Comparison of ENCODE assay signal across 8 cellular contexts in genomic region chr1:207822124-207822601, GRCh38.
A peak's percentile ranks its signal among the peaks of the same experiment; 100 is the strongest.
DNase-seq lines count a peak whose midpoint lies in the region; ATAC-seq and TF ChIP-seq lines count a peak whose summit lies in the region.

No MANE protein-coding gene starts in this region.

- POLR2A ChIA-PET in MCF 10A (lab: Yijun Ruan, JAX): interaction anchor here (0.6 to 11.5 kb wide), 18 partner anchors 8 to 422 kb away, joined by 3 to 372 read pairs (median 16); partner anchors contain the start of genes CD46 and PLXNA2
- POLR2A ChIA-PET in PC-3 (lab: Charles Lee; ENCODE audit: unreplicated experiment): no interaction called here

- H3K9me2 ChIP-seq in PC-3 (replicated peaks; ENCODE audit: low read length): no peaks in the 10 kb centered on the region

- H3K36me3 ChIP-seq in mammary epithelial cell (ENCODE audit: insufficient read depth, low read length) (peaks cover 4% of the 10 kb centered on the region), PC-3 (ENCODE audit: low read depth, low read length) (peaks cover under 1% of the 10 kb centered on the region; the same call in 1 of the 2 replicates)

- no peaks in the 10 kb centered on the region for H3K9me3 Mint-ChIP-seq in MCF 10A (ENCODE audit: unreplicated experiment)

- peak overlapping the region; percentile 80 for H3K4me3 Mint-ChIP-seq in MCF 10A (ENCODE audit: unreplicated experiment)

- TF ChIP-seq CTCF in MCF 10A (IDR thresholded peaks at IDR 0.05; ENCODE audit: unreplicated experiment) (no peak), mammary epithelial cell (conservative IDR thresholded peaks at IDR 0.05 in 1 of 2, IDR thresholded peaks at IDR 0.05 in 1 of 2; ENCODE audit: extremely low read depth in 1 of 2, insufficient read depth in 1 of 2, low read depth in 1 of 2, low read length in 2 of 2) (no peak), PC-3 (conservative IDR thresholded peaks at IDR 0.05; ENCODE audit: low read depth, low read length) (no peak)

- peaks cover 22% of the 10 kb centered on the region for H3K4me1 ChIP-seq in mammary epithelial cell (ENCODE audit: insufficient read depth, low read length)
- peaks cover 44% of the 10 kb centered on the region for H3K4me1 ChIP-seq in PC-3 (ENCODE audit: insufficient read depth, low read length)

- H3K9ac ChIP-seq in mammary epithelial cell (ENCODE audit: insufficient read depth, low read length) (no peak overlapping the region), PC-3 (ENCODE audit: low read length) (no peak overlapping the region)

- no peaks in the 10 kb centered on the region for H3K9me3 ChIP-seq in mammary epithelial cell (replicated peaks; ENCODE audit: insufficient read depth, low read length)
- no peaks in the 10 kb centered on the region for H3K9me3 ChIP-seq in PC-3 (ENCODE audit: low read length)

- in situ Hi-C loops in mammary epithelial cell (cut with MboI; ENCODE audit: low sequenced_read_pairs in 2 of 2): loop anchor here in 1 of 2 donors (10.0 kb wide), 1 partner anchor 143 kb away; no protein-coding TSS in a partner anchor

- intact Hi-C loops in MCF 10A (cut with micrococcal nuclease) (loop anchor here (2.0 kb wide), 1 partner anchor 17 kb away; no protein-coding TSS in a partner anchor), mammary epithelial cell (cut with micrococcal nuclease) (no loop called here), PC-3 (cut with micrococcal nuclease) (no loop called here)

- H3K79me2 ChIP-seq in mammary epithelial cell (ENCODE audit: insufficient read depth, low read length): peaks cover 83% of the 10 kb centered on the region
- H3K79me2 ChIP-seq in PC-3 (ENCODE audit: low read length): peaks cover 53% of the 10 kb centered on the region

- H3K4me1 Mint-ChIP-seq in MCF 10A (ENCODE audit: insufficient read depth, unreplicated experiment): peaks cover 89% of the 10 kb centered on the region

- H3K36me3 Mint-ChIP-seq in MCF 10A (ENCODE audit: insufficient read depth, unreplicated experiment): peaks cover 56% of the 10 kb centered on the region

- H3K4me3 ChIP-seq in mammary epithelial cell (replicated peaks in 1 of 3; ENCODE audit: insufficient read depth in 1 of 3, low read depth in 2 of 3, low read length in 3 of 3) (no peak overlapping the region), PC-3 (ENCODE audit: low read length) (no peak overlapping the region)

- peak; percentile 26 for ATAC-seq in HG03045 (IDR thresholded peaks at IDR 0.05; ENCODE audit: unreplicated experiment)
- ATAC-seq in PC-3: no peak

- peak overlapping the region; percentile 96 for H3K27ac Mint-ChIP-seq in MCF 10A (ENCODE audit: low read depth, unreplicated experiment)

- 100% methylated on average over 7 of the region's 8 CpGs for WGBS in mammary epithelial cell (ENCODE audit: low coverage, missing lambda C conversion rate)

- H3K27me3 ChIP-seq in mammary epithelial cell (ENCODE audit: insufficient read depth, low read length) (no peaks in the 10 kb centered on the region), PC-3 (ENCODE audit: low read length) (no peaks in the 10 kb centered on the region)

- H3K27ac ChIP-seq in mammary epithelial cell (ENCODE audit: insufficient read depth, low read depth, low read length) (no peak overlapping the region), cingulate gyrus (ENCODE audit: low read depth, low read length) (peak overlapping the region; percentile 100), temporal lobe (ENCODE audit: low read depth, low read length) (peak overlapping the region; percentile 100), PC-3 (ENCODE audit: low read length) (no peak overlapping the region)

- no peak overlapping the region for H3K4me2 ChIP-seq in mammary epithelial cell (ENCODE audit: insufficient read depth, low read depth, low read length)
- H3K4me2 ChIP-seq in PC-3 (ENCODE audit: low read length): no peak overlapping the region

- no peaks in the 10 kb centered on the region for H3K27me3 Mint-ChIP-seq in MCF 10A (ENCODE audit: insufficient read depth, unreplicated experiment)

- H3F3A ChIP-seq in PC-3 (ENCODE audit: low read length, unreplicated experiment): peaks cover 5% of the 10 kb centered on the region

- CTCF ChIA-PET in MCF 10A (lab: Yijun Ruan, JAX) (interaction anchor here (0.6 to 28.1 kb wide), 17 partner anchors 8 to 1407 kb away, joined by 3 to 790 read pairs (median 5); no protein-coding TSS in a partner anchor), mammary epithelial cell (lab: Charles Lee; ENCODE audit: low non-redundant PET) (no interaction called here), PC-3 (lab: Charles Lee) (no interaction called here)

- H4K20me1 ChIP-seq in mammary epithelial cell (ENCODE audit: insufficient read depth, low read length) (no peaks in the 10 kb centered on the region), PC-3 (ENCODE audit: low read length) (no peaks in the 10 kb centered on the region)

- H2AFZ ChIP-seq in mammary epithelial cell (ENCODE audit: low read depth, low read length): no peak overlapping the region
- no peak overlapping the region for H2AFZ ChIP-seq in PC-3 (ENCODE audit: low read length)

- BruUV-seq in MCF 10A (replicated peaks; lab: Mats Ljungman, UMichigan) (no TSS peak), mammary epithelial cell (replicated peaks; lab: Mats Ljungman, UMichigan) (no TSS peak), PC-3 (replicated peaks; lab: Mats Ljungman, UMichigan) (no TSS peak)

- DNase-seq in MCF 10A (ENCODE audit: unreplicated experiment): no peak
- no peak for DNase-seq in mammary epithelial cell
- DNase-seq in NCI-H345 (lab: John Stamatoyannopoulos, UW): no peak
- DNase-seq in hepatic stellate cell (ENCODE audit: low spot score): no peak
- DNase-seq in PC-3: no peak

- dilution Hi-C loops in mammary epithelial cell (cut with HindIII; ENCODE audit: low sequenced_read_pairs): loop anchor here (5.0 kb wide), 1 partner anchor 50 kb away; no protein-coding TSS in a partner anchor

Comparison
In these comparisons a context has a peak if more than half of its experiments do, and no peak if none do; other contexts are left out.
1. H3K27ac ChIP-seq: peak in cingulate gyrus (single experiment) and temporal lobe (single experiment); none in mammary epithelial cell (single experiment) and PC-3 (single experiment).